ENCODE assay signal across 17 cellular contexts in genomic region chr15:42182328-42182901, GRCh38. TPM values are rescaled to one million over a fixed set of nuclear protein-coding genes. Genes with fewer than 3 reads are reported as not detected.
"Had no signal": no experiment of that assay in that cellular context is flagged by ENCODE, and none has a peak within 500 bp of the region (broad histone marks: within the 10 kb centered on the region; RNA-seq: fewer than 3 reads in every experiment).

No MANE protein-coding gene starts in this region.

- H3K4me3 ChIP-seq: gastroesophageal sphincter, heart right ventricle, pancreas, tibial artery, uterus had no signal

- DNase-seq: activated effector memory CD4-positive, alpha-beta T cell treated with Interleukin-2 at 50 U/mL for 16 hours; heart right ventricle; naive B cell; stimulated activated CD4-positive, alpha-beta T cell treated with anti-CD3 and anti-CD28 coated beads, Interleukin-1b, Interleukin-23, amount 100 ng/mL, for 48 hours; tibial artery; uterus had no signal

- H3K4me3 Mint-ChIP-seq: naive B cell had no signal

- H3K9me3 Mint-ChIP-seq: naive B cell had no signal

- H3K27me3 ChIP-seq: gastroesophageal sphincter, heart right ventricle, pancreas, tibial artery, uterus had no signal

- H3K4me1 ChIP-seq: gastroesophageal sphincter, pancreas, tibial artery, uterus had no signal

- H3K27ac ChIP-seq: gastroesophageal sphincter, pancreas, tibial artery, uterus, VCaP had no signal

- H3K9me3 ChIP-seq: gastroesophageal sphincter, heart right ventricle, pancreas, tibial artery, uterus had no signal

- H3K36me3 ChIP-seq: uterus had no signal

- FAIRE-seq: astrocyte, bronchial epithelial cell, endometrium, pancreas had no signal

- H3K27me3 Mint-ChIP-seq: naive B cell had no signal

- ATAC-seq: gastroesophageal sphincter, SK-N-SH treated with all-trans-retinoic acid at 6 μM for 48 hours had no signal

RNA-seq across cellular contexts. Expression of gene PLA2G4F, which starts 26.0 kb away (rescaled TPM):
- total RNA-seq: lung microvascular endothelial cell; mononuclear cell; subcutaneous adipose tissue; T-helper 1 cell treated with Interleukin-12 subunit alpha and Interleukin-12 subunit beta and Interleukin-4 antibody, amounts not matched to agents 30 ng/mL and 1 ng/mL, for 36 hours had no signal
